Comparison of ENCODE assay signal across 14 cellular contexts in genomic region chr7:67918158-67918557, GRCh38.
DNase-seq lines count a peak whose midpoint lies in the region; ATAC-seq, FAIRE-seq and TF ChIP-seq lines count a peak whose summit lies in the region.
"Had no signal": no experiment of that assay in that cellular context is flagged by ENCODE, and none has a peak within 500 bp of the region (broad histone marks: within the 10 kb centered on the region; RNA-seq: fewer than 3 reads in every experiment).

No MANE protein-coding gene starts in this region.

- no peak overlapping the region for H2AK5ac ChIP-seq in H1 (ENCODE audit: low read depth, low read length)

- H3K23me2 ChIP-seq in H1 (ENCODE audit: low read depth, low read length), result no peaks in the 10 kb centered on the region

- CTCF ChIA-PET in H1 (lab: Charles Lee; ENCODE audit: partially characterized antibody), result interaction anchor here (0.9 kb wide), 1 partner anchor 16 kb away, joined by 3 read pairs; no protein-coding TSS in a partner anchor

- no peak for TF ChIP-seq RAD21 in H1 (IDR thresholded peaks at IDR 0.05 in 1 of 2, conservative IDR thresholded peaks at IDR 0.05 in 1 of 2; ENCODE audit: low read depth in 2 of 2, low read length in 2 of 2)

- H3K18ac ChIP-seq in H1 (ENCODE audit: extremely low read depth, low read length), result no peak overlapping the region

- H3K4me2 ChIP-seq in BLaER1 treated with 17β-estradiol and CSF1 and Interleukin-3, amounts not matched to agents 10 nM and 100 nM, result peak overlapping the region in 10 of 11 experiments; percentile 1 to 59 (median 52); a peak in 16 of 22 replicates
- H3K4me2 ChIP-seq in H1 (ENCODE audit: insufficient read depth in 1 of 2, low read depth in 2 of 2, low read length in 2 of 2), result no peak overlapping the region

- TF ChIP-seq POLR2A in H1 (IDR thresholded peaks at IDR 0.05; ENCODE audit: control extremely low read depth in 1 of 2, low read depth in 2 of 2, low read length in 2 of 2), result no peak
- TF ChIP-seq POLR2A in adrenal gland (IDR thresholded peaks at IDR 0.05), result no peak

- no peak for FAIRE-seq in H1 (lab: Jason Lieb, UNC)
- FAIRE-seq: kidney had no signal

- H3K9me3 ChIP-seq in BLaER1 treated with 17β-estradiol and CSF1 and Interleukin-3, amounts not matched to agents 10 nM and 100 nM (replicated peaks in 1 of 11), result peaks cover 16 to 60% (median 21%) of the 10 kb centered on the region in 11 experiments
- peaks cover 0 to 10% of the 10 kb centered on the region in 2 experiments; a peak in 1 of 4 replicates for H3K9me3 ChIP-seq in H1 (ENCODE audit: insufficient read depth in 2 of 2, low read depth in 1 of 2, low read length in 1 of 2)
- 0 out of 2 replicates have a peak, but pooled peaks cover 2% of the 10 kb centered on the region for H3K9me3 ChIP-seq in MG63
- H3K9me3 ChIP-seq in adrenal gland (replicated peaks in 1 of 3), result no peaks in the 10 kb centered on the region
- H3K9me3 ChIP-seq in left ventricle myocardium inferior (replicated peaks), result peaks cover 10% of the 10 kb centered on the region

- H2BK12ac ChIP-seq in H1 (ENCODE audit: low read depth, low read length), result peak overlapping the region; percentile 60; the same call in 1 of the 2 replicates

- H3K27me3 ChIP-seq in BLaER1 treated with 17β-estradiol and CSF1 and Interleukin-3, amounts not matched to agents 10 nM and 100 nM, result no peaks in the 10 kb centered on the region
- no peaks in the 10 kb centered on the region; a peak in 1 of 7 replicates for H3K27me3 ChIP-seq in H1 (replicated peaks in 1 of 4; ENCODE audit: control insufficient read depth in 3 of 4, extremely low read depth in 1 of 4, insufficient read depth in 3 of 4, low read length in 3 of 4)
- H3K27me3 ChIP-seq in MG63, result no peaks in the 10 kb centered on the region
- no peaks in the 10 kb centered on the region for H3K27me3 ChIP-seq in adrenal gland
- H3K27me3 ChIP-seq in left ventricle myocardium inferior (ENCODE audit: low read depth), result peaks cover 57% of the 10 kb centered on the region

- intact Hi-C loops in adrenal gland (cut with DNase I), result no loop called here
- intact Hi-C loops in left ventricle myocardium inferior (cut with micrococcal nuclease), result no loop called here

- no peak overlapping the region for H4K8ac ChIP-seq in H1 (ENCODE audit: extremely low read depth, insufficient read depth, low read length)

- WGBS in H1 (ENCODE audit: extremely low coverage in 1 of 2, insufficient coverage in 1 of 2, insufficient read length in 1 of 2, insufficient replicate concordance in 2 of 2, low coverage in 1 of 2, low lambda C conversion rate in 2 of 2, missing lambda C conversion rate in 1 of 2), 2 experiments, result 93% methylated on average over 4 of the region's 4 CpGs; no CpG with 5 or more reads in 1 of the 2 experiments
- 50 to 78% (median 71%) methylated on average over 4 of the region's 4 CpGs for WGBS in adrenal gland, 4 donors

- TF ChIP-seq CTCF in H1 (IDR thresholded peaks at IDR 0.05; ENCODE audit: control extremely low read depth in 1 of 3, insufficient read depth in 1 of 3, low read depth in 1 of 3, low read length in 3 of 3) (no peak), adrenal gland (IDR thresholded peaks at IDR 0.05) (no peak), left ventricle myocardium inferior (IDR thresholded peaks at IDR 0.05; ENCODE audit: borderline replicate concordance) (no peak)

- no peak overlapping the region for H3K56ac ChIP-seq in H1 (replicated peaks; ENCODE audit: insufficient read length, low read depth, low read length)

- no peak overlapping the region for H3K14ac ChIP-seq in H1 (ENCODE audit: insufficient read length)

- H3K27ac Mint-ChIP-seq in IgD-negative memory B cell, result peak overlapping the region; percentile 46 to 88 (median 70)
- H3K27ac Mint-ChIP-seq: T-helper 17 cell had no signal

- no peaks in the 10 kb centered on the region for H3K79me2 ChIP-seq in H1 (ENCODE audit: control insufficient read depth in 1 of 2, insufficient read depth in 2 of 2, low read length in 2 of 2)

- no peak for ATAC-seq in GM21737 (IDR thresholded peaks at IDR 0.05; ENCODE audit: unreplicated experiment)
- ATAC-seq: sciatic nerve, T-helper 17 cell had no signal

- peak overlapping the region; percentile 72; the same call in 1 of the 2 replicates for H2BK20ac ChIP-seq in H1 (ENCODE audit: low read length)

- no peaks in the 10 kb centered on the region for H4K20me1 ChIP-seq in BLaER1 treated with 17β-estradiol and CSF1 and Interleukin-3, amounts not matched to agents 10 nM and 100 nM
- no peaks in the 10 kb centered on the region for H4K20me1 ChIP-seq in H1 (replicated peaks in 1 of 2; ENCODE audit: control insufficient read depth in 1 of 2, insufficient read depth in 2 of 2, low read length in 2 of 2)

- H3K79me1 ChIP-seq in H1 (ENCODE audit: low read depth, low read length), result no peaks in the 10 kb centered on the region

- no peaks in the 10 kb centered on the region for H3K27me3 Mint-ChIP-seq in IgD-negative memory B cell
- H3K27me3 Mint-ChIP-seq: T-helper 17 cell had no signal

- H2BK15ac ChIP-seq in H1 (ENCODE audit: low read length), result no peak overlapping the region

- no peak overlapping the region; the same call in 1 of the 2 replicates for H2BK5ac ChIP-seq in H1 (ENCODE audit: low read depth, low read length)

- H3K36me3 ChIP-seq in BLaER1 treated with 17β-estradiol and CSF1 and Interleukin-3, amounts not matched to agents 10 nM and 100 nM, result no peaks in the 10 kb centered on the region
- H3K36me3 ChIP-seq in H1 (ENCODE audit: control insufficient read depth in 2 of 4, insufficient read depth in 4 of 4, low read length in 3 of 4) (no peaks in the 10 kb centered on the region), MG63 (no peaks in the 10 kb centered on the region), adrenal gland (replicated peaks in 1 of 2) (no peaks in the 10 kb centered on the region), left ventricle myocardium inferior (no peaks in the 10 kb centered on the region)

- H4K5ac ChIP-seq in H1 (ENCODE audit: insufficient read length, low read depth, low read length), result no peak overlapping the region

- no peak overlapping the region for H2BK120ac ChIP-seq in H1 (replicated peaks; ENCODE audit: low read depth, low read length)

- H3K9ac ChIP-seq in BLaER1 treated with 17β-estradiol and CSF1 and Interleukin-3, amounts not matched to agents 10 nM and 100 nM, result peak overlapping the region in 4 of 11 experiments; percentile 23 to 49 (median 40); a peak in 3 of 22 replicates
- H3K9ac ChIP-seq in H1 (replicated peaks in 1 of 4; ENCODE audit: extremely low read depth in 1 of 4, low read depth in 3 of 4, low read length in 3 of 4), result no peak overlapping the region

- no peak overlapping the region for H3K23ac ChIP-seq in H1 (ENCODE audit: insufficient read length)

- peak overlapping the region in 5 of 10 experiments; percentile 13 to 55 (median 36); a peak in 8 of 20 replicates for H3K4me3 ChIP-seq in BLaER1 treated with 17β-estradiol and CSF1 and Interleukin-3, amounts not matched to agents 10 nM and 100 nM
- no peak overlapping the region for H3K4me3 ChIP-seq in H1 (ENCODE audit: extremely low read depth in 1 of 4, insufficient read depth in 2 of 4, low read depth in 3 of 4, low read length in 4 of 4)
- H3K4me3 ChIP-seq in MG63, result no peak overlapping the region
- H3K4me3 ChIP-seq in adrenal gland, result no peak overlapping the region
- H3K4me3 ChIP-seq in left ventricle myocardium inferior, result no peak overlapping the region

- H3K4me1 Mint-ChIP-seq in IgD-negative memory B cell, result peaks cover 0 to 4% (median 0%) of the 10 kb centered on the region in 3 donors
- H3K4me1 Mint-ChIP-seq: T-helper 17 cell had no signal

- H2AFZ ChIP-seq in H1 (ENCODE audit: low read length), result no peak overlapping the region

- peaks cover 5 to 17% (median 8%) of the 10 kb centered on the region in 3 donors for H3K9me3 Mint-ChIP-seq in IgD-negative memory B cell

- POLR2A ChIA-PET in H1 (lab: Charles Lee; ENCODE audit: partially characterized antibody), result no interaction called here

- H3K36me3 Mint-ChIP-seq in IgD-negative memory B cell, result peaks cover 1% of the 10 kb centered on the region

- no peak for TF ChIP-seq EP300 in H1 (IDR thresholded peaks at IDR 0.05; ENCODE audit: borderline replicate concordance in 1 of 2, low read depth in 2 of 2, low read length in 2 of 2)

- H4K91ac ChIP-seq in H1 (replicated peaks; ENCODE audit: insufficient read length, low read length), result no peak overlapping the region

- peak; percentile 50 for DNase-seq in RKO (ENCODE audit: low spot score)
- DNase-seq in H1 (ENCODE audit: low read depth in 1 of 2, low spot score in 2 of 2), result no peak
- no peak for DNase-seq in MG63
- DNase-seq in adrenal gland, result no peak
- no peak for DNase-seq in left ventricle myocardium inferior
- DNase-seq: Calu3, foreskin fibroblast, kidney, NCI-H510A treated with DMSO at 0.1 percent for 48 hours, T-helper 17 cell had no signal

- peak overlapping the region in 1 of 4 donors; percentile 80 for H3K4me3 Mint-ChIP-seq in IgD-negative memory B cell
- H3K4me3 Mint-ChIP-seq: T-helper 17 cell had no signal

- no peak overlapping the region for H3K4ac ChIP-seq in H1 (replicated peaks; ENCODE audit: insufficient read length, low read depth, low read length)

- H3K27ac ChIP-seq in BLaER1 treated with 17β-estradiol and CSF1 and Interleukin-3, amounts not matched to agents 10 nM and 100 nM, result peak overlapping the region; percentile 65 to 86 (median 77); a peak in 21 of 22 replicates
- H3K27ac ChIP-seq in H1 (ENCODE audit: low read depth, low read length), result no peak overlapping the region
- no peak overlapping the region for H3K27ac ChIP-seq in adrenal gland
- no peak overlapping the region for H3K27ac ChIP-seq in left ventricle myocardium inferior (replicated peaks)

- peaks cover 0 to 59% (median 13%) of the 10 kb centered on the region in 10 experiments; a peak in 16 of 20 replicates for H3K4me1 ChIP-seq in BLaER1 treated with 17β-estradiol and CSF1 and Interleukin-3, amounts not matched to agents 10 nM and 100 nM
- H3K4me1 ChIP-seq in H1 (replicated peaks in 1 of 4; ENCODE audit: control insufficient read depth in 3 of 4, insufficient read depth in 4 of 4, low read length in 3 of 4) (peaks cover 0 to 5% (median 1%) of the 10 kb centered on the region in 4 experiments; a peak in 2 of 7 replicates), adrenal gland (replicated peaks in 1 of 2) (no peaks in the 10 kb centered on the region), left ventricle myocardium inferior (no peaks in the 10 kb centered on the region)

TF ChIP-seq in H1, 55 proteins besides CTCF, POLR2A, EP300 and RAD21 (continues in another document):
- peak; percentile 45; the same call in 1 of the 2 replicates for TF ChIP-seq EGR1 (IDR thresholded peaks at IDR 0.05; ENCODE audit: borderline replicate concordance, low read depth, low read length)

Comparison
In these comparisons a context has a peak if more than half of its experiments do, and no peak if none do; other contexts are left out.
1. H3K27ac ChIP-seq: peak in BLaER1 treated with 17β-estradiol and CSF1 and Interleukin-3, amounts not matched to agents 10 nM and 100 nM (11 of 11); none in H1 (single experiment), adrenal gland (0 of 5) and left ventricle myocardium inferior (single experiment).
2. H3K4me2 ChIP-seq: peak in BLaER1 treated with 17β-estradiol and CSF1 and Interleukin-3, amounts not matched to agents 10 nM and 100 nM (10 of 11); none in H1 (0 of 2).